Comparison of ENCODE assay signal across 1 cellular context in the genomic region with DNA sequence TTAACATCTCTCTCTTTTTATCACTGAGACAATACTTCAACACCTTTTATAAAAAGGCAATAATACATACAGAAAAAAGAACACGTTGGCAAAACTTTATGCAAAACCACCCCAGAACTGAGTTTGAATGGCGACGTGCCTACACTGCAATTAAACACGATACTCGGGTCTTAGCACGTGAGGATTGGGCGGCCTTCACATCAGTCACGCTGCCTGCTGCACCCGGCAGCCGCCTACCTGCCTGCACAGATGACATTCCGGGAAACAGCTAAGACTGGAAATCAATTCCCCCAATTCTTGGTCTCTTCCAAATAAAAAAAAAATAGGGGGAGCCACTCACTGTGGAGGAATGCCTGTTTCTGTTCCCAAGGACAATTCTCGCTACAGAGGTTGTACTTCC.
TF ChIP-seq lines count a peak whose summit lies in the region.

No MANE protein-coding gene starts in this region.

TF ChIP-seq in GM23338, 12 proteins besides CTCF, POLR2A, EP300 and RAD21 (continued from another document):
- TF ChIP-seq, protein P1, sequence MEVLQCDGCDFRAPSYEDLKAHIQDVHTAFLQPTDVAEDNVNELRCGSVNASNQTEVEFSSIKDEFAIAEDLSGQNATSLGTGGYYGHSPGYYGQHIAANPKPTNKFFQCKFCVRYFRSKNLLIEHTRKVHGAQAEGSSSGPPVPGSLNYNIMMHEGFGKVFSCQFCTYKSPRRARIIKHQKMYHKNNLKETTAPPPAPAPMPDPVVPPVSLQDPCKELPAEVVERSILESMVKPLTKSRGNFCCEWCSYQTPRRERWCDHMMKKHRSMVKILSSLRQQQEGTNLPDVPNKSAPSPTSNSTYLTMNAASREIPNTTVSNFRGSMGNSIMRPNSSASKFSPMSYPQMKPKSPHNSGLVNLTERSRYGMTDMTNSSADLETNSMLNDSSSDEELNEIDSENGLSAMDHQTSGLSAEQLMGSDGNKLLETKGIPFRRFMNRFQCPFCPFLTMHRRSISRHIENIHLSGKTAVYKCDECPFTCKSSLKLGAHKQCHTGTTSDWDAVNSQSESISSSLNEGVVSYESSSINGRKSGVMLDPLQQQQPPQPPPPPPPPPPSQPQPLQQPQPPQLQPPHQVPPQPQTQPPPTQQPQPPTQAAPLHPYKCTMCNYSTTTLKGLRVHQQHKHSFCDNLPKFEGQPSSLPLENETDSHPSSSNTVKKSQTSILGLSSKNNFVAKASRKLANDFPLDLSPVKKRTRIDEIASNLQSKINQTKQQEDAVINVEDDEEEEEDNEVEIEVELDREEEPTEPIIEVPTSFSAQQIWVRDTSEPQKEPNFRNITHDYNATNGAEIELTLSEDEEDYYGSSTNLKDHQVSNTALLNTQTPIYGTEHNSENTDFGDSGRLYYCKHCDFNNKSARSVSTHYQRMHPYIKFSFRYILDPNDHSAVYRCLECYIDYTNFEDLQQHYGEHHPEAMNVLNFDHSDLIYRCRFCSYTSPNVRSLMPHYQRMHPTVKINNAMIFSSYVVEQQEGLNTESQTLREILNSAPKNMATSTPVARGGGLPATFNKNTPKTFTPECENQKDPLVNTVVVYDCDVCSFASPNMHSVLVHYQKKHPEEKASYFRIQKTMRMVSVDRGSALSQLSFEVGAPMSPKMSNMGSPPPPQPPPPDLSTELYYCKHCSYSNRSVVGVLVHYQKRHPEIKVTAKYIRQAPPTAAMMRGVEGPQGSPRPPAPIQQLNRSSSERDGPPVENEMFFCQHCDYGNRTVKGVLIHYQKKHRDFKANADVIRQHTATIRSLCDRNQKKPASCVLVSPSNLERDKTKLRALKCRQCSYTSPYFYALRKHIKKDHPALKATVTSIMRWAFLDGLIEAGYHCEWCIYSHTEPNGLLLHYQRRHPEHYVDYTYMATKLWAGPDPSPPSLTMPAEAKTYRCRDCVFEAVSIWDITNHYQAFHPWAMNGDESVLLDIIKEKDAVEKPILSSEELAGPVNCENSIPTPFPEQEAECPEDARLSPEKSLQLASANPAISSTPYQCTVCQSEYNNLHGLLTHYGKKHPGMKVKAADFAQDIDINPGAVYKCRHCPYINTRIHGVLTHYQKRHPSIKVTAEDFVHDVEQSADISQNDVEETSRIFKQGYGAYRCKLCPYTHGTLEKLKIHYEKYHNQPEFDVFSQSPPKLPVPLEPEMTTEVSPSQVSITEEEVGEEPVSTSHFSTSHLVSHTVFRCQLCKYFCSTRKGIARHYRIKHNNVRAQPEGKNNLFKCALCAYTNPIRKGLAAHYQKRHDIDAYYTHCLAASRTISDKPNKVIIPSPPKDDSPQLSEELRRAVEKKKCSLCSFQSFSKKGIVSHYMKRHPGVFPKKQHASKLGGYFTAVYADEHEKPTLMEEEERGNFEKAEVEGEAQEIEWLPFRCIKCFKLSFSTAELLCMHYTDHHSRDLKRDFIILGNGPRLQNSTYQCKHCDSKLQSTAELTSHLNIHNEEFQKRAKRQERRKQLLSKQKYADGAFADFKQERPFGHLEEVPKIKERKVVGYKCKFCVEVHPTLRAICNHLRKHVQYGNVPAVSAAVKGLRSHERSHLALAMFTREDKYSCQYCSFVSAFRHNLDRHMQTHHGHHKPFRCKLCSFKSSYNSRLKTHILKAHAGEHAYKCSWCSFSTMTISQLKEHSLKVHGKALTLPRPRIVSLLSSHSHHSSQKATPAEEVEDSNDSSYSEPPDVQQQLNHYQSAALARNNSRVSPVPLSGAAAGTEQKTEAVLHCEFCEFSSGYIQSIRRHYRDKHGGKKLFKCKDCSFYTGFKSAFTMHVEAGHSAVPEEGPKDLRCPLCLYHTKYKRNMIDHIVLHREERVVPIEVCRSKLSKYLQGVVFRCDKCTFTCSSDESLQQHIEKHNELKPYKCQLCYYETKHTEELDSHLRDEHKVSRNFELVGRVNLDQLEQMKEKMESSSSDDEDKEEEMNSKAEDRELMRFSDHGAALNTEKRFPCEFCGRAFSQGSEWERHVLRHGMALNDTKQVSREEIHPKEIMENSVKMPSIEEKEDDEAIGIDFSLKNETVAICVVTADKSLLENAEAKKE (CRISPR knock-in tag; IDR thresholded peaks at IDR 0.05), result no peak
- TF ChIP-seq CREB1 (CRISPR knock-in tag; IDR thresholded peaks at IDR 0.05; ENCODE audit: low read depth) (no peak), EZH2 (IDR thresholded peaks at IDR 0.05; ENCODE audit: low read depth, unreplicated experiment) (no peak)
